ENCODE assay signal across 26 cellular contexts in genomic region chr17:81092518-81093095, GRCh38. TPM values are rescaled to one million over a fixed set of nuclear protein-coding genes. Genes with fewer than 3 reads are reported as not detected.
DNase-seq lines count a peak whose midpoint lies in the region; ATAC-seq, FAIRE-seq and TF ChIP-seq lines count a peak whose summit lies in the region.
"Had no signal": no experiment of that assay in that cellular context is flagged by ENCODE, and none has a peak within 500 bp of the region (broad histone marks: within the 10 kb centered on the region; RNA-seq: fewer than 3 reads in every experiment).

No MANE protein-coding gene starts in this region.

- no peak overlapping the region for H3K4me3 ChIP-seq in bronchial epithelial cell (ENCODE audit: low read depth, low read length)
- no peak overlapping the region for H3K4me3 ChIP-seq in suprapubic skin
- H3K4me3 ChIP-seq: adrenal gland, left lung, ovary, thoracic aorta had no signal

- intact Hi-C loops in left cardiac atrium (cut with DNase I), result loop anchor here in 1 of 2 donors (10.0 kb wide), 1 partner anchor 668 kb away; no protein-coding TSS in a partner anchor

- H3K9me3 ChIP-seq in suprapubic skin, result no peaks in the 10 kb centered on the region
- H3K9me3 ChIP-seq: adrenal gland, left lung, ovary, thoracic aorta had no signal

- peaks cover 12% of the 10 kb centered on the region for H3K36me3 ChIP-seq in bronchial epithelial cell (ENCODE audit: control insufficient read depth, insufficient read depth, low read length)
- peaks cover 4% of the 10 kb centered on the region for H3K36me3 ChIP-seq in suprapubic skin
- H3K36me3 ChIP-seq: ovary, thoracic aorta had no signal

- TF ChIP-seq POLR2A in suprapubic skin (IDR thresholded peaks at IDR 0.05), result no peak

- FAIRE-seq in bronchial epithelial cell (lab: Jason Lieb, UNC), result no peak
- FAIRE-seq: TTC549 had no signal

- peak overlapping the region; percentile 99 for H3K27ac ChIP-seq in RWPE1
- peak overlapping the region; percentile 88 for H3K27ac ChIP-seq in suprapubic skin
- H3K27ac ChIP-seq: left lung, ovary, thoracic aorta had no signal

- peaks cover 18% of the 10 kb centered on the region for H3K9me3 Mint-ChIP-seq in glutamatergic neuron (ENCODE audit: unreplicated experiment)
- H3K9me3 Mint-ChIP-seq in activated T-cell treated with anti-CD3 and anti-CD28 coated beads, Interleukin-2, amount 50 U/mL, for 72 hours, result no peaks in the 10 kb centered on the region
- H3K9me3 Mint-ChIP-seq: activated T-cell treated with anti-CD3 and anti-CD28 coated beads, Interleukin-2, amount 50 U/mL, for 24 hours; CD4-positive, CD25-positive, alpha-beta regulatory T cell; stimulated activated naive B cell treated with anti-CD40 and anti-IgM and Interleukin-4, amounts not matched to agents 10 μg/mL and 1 μg/mL and 100 μg/mL, for 72 hours had no signal

- CTCF ChIA-PET in RWPE1 (lab: Yijun Ruan, JAX), result interaction anchor here (0.7 to 1.3 kb wide), 2 partner anchors 9 to 112 kb away, joined by 3 to 4 read pairs; no protein-coding TSS in a partner anchor

- H3K36me3 Mint-ChIP-seq in glutamatergic neuron (ENCODE audit: unreplicated experiment), result no peaks in the 10 kb centered on the region
- no peaks in the 10 kb centered on the region for H3K36me3 Mint-ChIP-seq in activated T-cell treated with anti-CD3 and anti-CD28 coated beads, Interleukin-2, amount 50 U/mL, for 72 hours (ENCODE audit: insufficient read depth in 2 of 2)
- H3K36me3 Mint-ChIP-seq: CD4-positive, CD25-positive, alpha-beta regulatory T cell; stimulated activated naive B cell treated with anti-CD40 and anti-IgM and Interleukin-4, amounts not matched to agents 10 μg/mL and 1 μg/mL and 100 μg/mL, for 72 hours had no signal

- no peak for DNase-seq in RWPE1 (ENCODE audit: low spot score)
- DNase-seq in bronchial epithelial cell (ENCODE audit: low read depth), result peak; percentile 37
- DNase-seq in glutamatergic neuron, result no peak
- DNase-seq in suprapubic skin (ENCODE audit: low spot score in 2 of 2), result no peak
- no peak for DNase-seq in activated T-cell treated with anti-CD3 and anti-CD28 coated beads, Interleukin-2, amount 50 U/mL, for 72 hours
- no peak for DNase-seq in G401 (ENCODE audit: low spot score)
- no peak for DNase-seq in left cardiac atrium
- DNase-seq: activated CD4-positive, alpha-beta T cell treated with anti-CD3 and anti-CD28 coated beads for 36 hours; activated naive CD4-positive, alpha-beta T cell treated with Interleukin-2 at 50 U/mL for 16 hours; activated T-cell treated with anti-CD3 and anti-CD28 coated beads, Interleukin-2, amount 50 U/mL, for 24 hours; adrenal gland; CD4-positive, CD25-positive, alpha-beta regulatory T cell; cortex of kidney; left lung; naive thymus-derived CD4-positive, alpha-beta T cell; NCI-H2081; NCI-H446; ovary; retina; stimulated activated CD4-positive, alpha-beta T cell treated with anti-CD3 and anti-CD28 coated beads, Interleukin-4, amount 100 ng/mL, for 24 hours; stimulated activated naive B cell treated with anti-CD40 and anti-IgM and Interleukin-4, amounts not matched to agents 10 μg/mL and 1 μg/mL and 100 μg/mL, for 72 hours; SW 1271 had no signal

- peaks cover 35% of the 10 kb centered on the region for H3K4me1 Mint-ChIP-seq in glutamatergic neuron (ENCODE audit: low read depth, unreplicated experiment)
- H3K4me1 Mint-ChIP-seq in activated T-cell treated with anti-CD3 and anti-CD28 coated beads, Interleukin-2, amount 50 U/mL, for 72 hours (ENCODE audit: low read depth), result peaks cover 32% of the 10 kb centered on the region

- peak overlapping the region; percentile 54 for H3K4me3 Mint-ChIP-seq in glutamatergic neuron (ENCODE audit: unreplicated experiment)
- no peak overlapping the region for H3K4me3 Mint-ChIP-seq in activated T-cell treated with anti-CD3 and anti-CD28 coated beads, Interleukin-2, amount 50 U/mL, for 72 hours
- H3K4me3 Mint-ChIP-seq: activated CD4-positive, alpha-beta T cell treated with anti-CD3 and anti-CD28 coated beads for 36 hours; activated T-cell treated with anti-CD3 and anti-CD28 coated beads, Interleukin-2, amount 50 U/mL, for 24 hours; CD4-positive, CD25-positive, alpha-beta regulatory T cell; naive thymus-derived CD4-positive, alpha-beta T cell; stimulated activated naive B cell treated with anti-CD40 and anti-IgM and Interleukin-4, amounts not matched to agents 10 μg/mL and 1 μg/mL and 100 μg/mL, for 72 hours had no signal

- WGBS in suprapubic skin, result 67% methylated on average over 16 of the region's 24 CpGs

- H3K27me3 Mint-ChIP-seq in glutamatergic neuron (ENCODE audit: unreplicated experiment), result peaks cover 23% of the 10 kb centered on the region
- no peaks in the 10 kb centered on the region for H3K27me3 Mint-ChIP-seq in activated T-cell treated with anti-CD3 and anti-CD28 coated beads, Interleukin-2, amount 50 U/mL, for 72 hours (ENCODE audit: low read depth)
- H3K27me3 Mint-ChIP-seq: activated CD4-positive, alpha-beta T cell treated with anti-CD3 and anti-CD28 coated beads for 36 hours; CD4-positive, CD25-positive, alpha-beta regulatory T cell had no signal

- no peaks in the 10 kb centered on the region for H3K27me3 ChIP-seq in bronchial epithelial cell (ENCODE audit: control insufficient read depth, insufficient read depth, low read length)
- no peaks in the 10 kb centered on the region for H3K27me3 ChIP-seq in suprapubic skin
- H3K27me3 ChIP-seq: adrenal gland, left lung, ovary had no signal

- ATAC-seq in GM21717 (IDR thresholded peaks at IDR 0.05; ENCODE audit: unreplicated experiment) (no peak), left cardiac atrium (no peak)
- no peak for ATAC-seq in activated T-cell treated with anti-CD3 and anti-CD28 coated beads, Interleukin-2, amount 50 U/mL, for 72 hours (replicated peaks in 1 of 2)
- ATAC-seq: activated CD4-positive, alpha-beta T cell treated with anti-CD3 and anti-CD28 coated beads for 36 hours; left lung; naive thymus-derived CD4-positive, alpha-beta T cell; Right ventricle myocardium inferior; stimulated activated naive B cell treated with anti-CD40 and anti-IgM and Interleukin-4, amounts not matched to agents 10 μg/mL and 1 μg/mL and 100 μg/mL, for 72 hours had no signal

- H3K27ac Mint-ChIP-seq in glutamatergic neuron (ENCODE audit: unreplicated experiment), result peak overlapping the region; percentile 62
- H3K27ac Mint-ChIP-seq in activated T-cell treated with anti-CD3 and anti-CD28 coated beads, Interleukin-2, amount 50 U/mL, for 72 hours, result no peak overlapping the region
- H3K27ac Mint-ChIP-seq: activated CD4-positive, alpha-beta T cell treated with anti-CD3 and anti-CD28 coated beads for 36 hours; activated T-cell treated with anti-CD3 and anti-CD28 coated beads, Interleukin-2, amount 50 U/mL, for 24 hours; naive thymus-derived CD4-positive, alpha-beta T cell had no signal

- POLR2A ChIA-PET in RWPE1 (lab: Yijun Ruan, JAX; ENCODE audit: low non-redundant PET), result no interaction called here

- TF ChIP-seq EP300 in suprapubic skin (IDR thresholded peaks at IDR 0.05), result no peak

- peaks cover 100% of the 10 kb centered on the region for H3K4me1 ChIP-seq in suprapubic skin

- TF ChIP-seq CTCF in RWPE1 (conservative IDR thresholded peaks at IDR 0.05; ENCODE audit: low read depth) (no peak), bronchial epithelial cell (IDR thresholded peaks at IDR 0.05; ENCODE audit: insufficient read depth, low read length, severe bottlenecking) (no peak), glutamatergic neuron (IDR thresholded peaks at IDR 0.05; ENCODE audit: partially characterized antibody, unreplicated experiment) (no peak), suprapubic skin (IDR thresholded peaks at IDR 0.05) (no peak)

- in situ Hi-C loops in G401 (cut with HindIII; ENCODE audit: low sequenced_read_pairs), result no loop called here

RNA-seq across cellular contexts. Expression of gene BAIAP2, which starts 57.7 kb away (rescaled TPM):
- total RNA-seq in bronchial epithelial cell (48.7 and 60.3 TPM in 2 replicates), glutamatergic neuron (ENCODE audit: unreplicated experiment) (252 TPM), suprapubic skin (100 to 1,000 TPM; 214 to 283 (median 260) TPM), left cardiac atrium (10 to 100 TPM; 32.8 to 38.0 TPM)
- total RNA-seq in activated T-cell treated with anti-CD3 and anti-CD28 coated beads, Interleukin-2, amount 50 U/mL, for 72 hours, result 1 to 10 TPM; 8.7 TPM
- 16.1 and 21.1 TPM in 2 replicates for total RNA-seq in G401 (2014; rRNA removed; shearing (Covaris generic))
